ENCODE assay signal across 1 cellular context in genomic region chr9:122122903-122123632, GRCh38.
TF ChIP-seq lines count a peak whose summit lies in the region.

No MANE protein-coding gene starts in this region.

TF ChIP-seq in K562, 482 proteins besides CTCF, POLR2A, EP300 and RAD21 (continued from another document and continues in another):
- TF ChIP-seq RCOR1 (IDR thresholded peaks at IDR 0.05; ENCODE audit: borderline replicate concordance in 1 of 2, low read depth in 2 of 2, low read length in 2 of 2) (peak in 1 of 2 experiments; percentile 24; a peak in 1 of 4 replicates), ETV5 (CRISPR knock-in tag; IDR thresholded peaks at IDR 0.05; ENCODE audit: low read depth) (no peak), E4F1 (CRISPR knock-in tag; IDR thresholded peaks at IDR 0.05; ENCODE audit: borderline replicate concordance) (no peak), SMARCA4 (IDR thresholded peaks at IDR 0.05) (no peak), CBFA2T2 (conservative IDR thresholded peaks at IDR 0.05) (no peak), ZZZ3 (IDR thresholded peaks at IDR 0.05) (no peak), JUNB (CRISPR knock-in tag; conservative IDR thresholded peaks at IDR 0.05) (no peak), TCF3 (CRISPR knock-in tag; IDR thresholded peaks at IDR 0.05) (no peak), REST (CRISPR knock-in tag; IDR thresholded peaks at IDR 0.05; ENCODE audit: low read depth) (no peak), ARNT (IDR thresholded peaks at IDR 0.05) (no peak), MBD1 (CRISPR knock-in tag; IDR thresholded peaks at IDR 0.05) (no peak), ELK1 (CRISPR knock-in tag; IDR thresholded peaks at IDR 0.05) (no peak), MEIS2 (IDR thresholded peaks at IDR 0.05; ENCODE audit: partially characterized antibody) (no peak), CHD1 (IDR thresholded peaks at IDR 0.05; ENCODE audit: low read length) (no peak), CXXC5 (CRISPR knock-in tag; IDR thresholded peaks at IDR 0.05) (peak; percentile 45; the same call in 1 of the 2 replicates), HCFC1 (IDR thresholded peaks at IDR 0.05; ENCODE audit: low read depth, low read length) (peak; percentile 38; the same call in 1 of the 2 replicates), SMARCB1 (IDR thresholded peaks at IDR 0.05; ENCODE audit: insufficient read length, low read depth) (no peak), NFIC (IDR thresholded peaks at IDR 0.05) (no peak), ZNF79 (CRISPR knock-in tag; IDR thresholded peaks at IDR 0.05; ENCODE audit: low read depth) (no peak), ZNF217 (CRISPR knock-in tag; IDR thresholded peaks at IDR 0.05) (no peak), KLF16 (IDR thresholded peaks at IDR 0.05) (peak; percentile 70), ARID3A (IDR thresholded peaks at IDR 0.05; ENCODE audit: borderline replicate concordance, low read depth, low read length) (no peak), LEF1 (IDR thresholded peaks at IDR 0.05) (no peak), SAFB (IDR thresholded peaks at IDR 0.05; ENCODE audit: borderline replicate concordance, low read depth, low read length) (0 out of 2 replicates have a peak, but pooled peaks have one; percentile 39), STAG1 (CRISPR knock-in tag; IDR thresholded peaks at IDR 0.05; ENCODE audit: borderline replicate concordance) (no peak), PTRF (tag; IDR thresholded peaks at IDR 0.05) (no peak), PATZ1 (CRISPR knock-in tag; IDR thresholded peaks at IDR 0.05; ENCODE audit: borderline replicate concordance) (no peak), ESRRA (IDR thresholded peaks at IDR 0.05; ENCODE audit: borderline replicate concordance, low read depth) (peak; percentile 34; the same call in 1 of the 2 replicates), CSDE1 (IDR thresholded peaks at IDR 0.05) (no peak), PRDM10 (IDR thresholded peaks at IDR 0.05; ENCODE audit: partially characterized antibody) (no peak), CGGBP1 (CRISPR knock-in tag; IDR thresholded peaks at IDR 0.05) (no peak), ZKSCAN8 (CRISPR knock-in tag; IDR thresholded peaks at IDR 0.05) (no peak), TARDBP (IDR thresholded peaks at IDR 0.05) (no peak), EGR1 (conservative IDR thresholded peaks at IDR 0.05) (0 out of 2 replicates have a peak, but pooled peaks have one; percentile 30), SIRT6 (IDR thresholded peaks at IDR 0.05; ENCODE audit: low read depth, low read length) (no peak), ZNF174 (CRISPR knock-in tag; IDR thresholded peaks at IDR 0.05) (no peak), ZKSCAN3 (CRISPR knock-in tag; IDR thresholded peaks at IDR 0.05) (no peak), SIN3A (IDR thresholded peaks at IDR 0.05; ENCODE audit: borderline replicate concordance in 2 of 2, control insufficient read depth in 1 of 2, low read depth in 2 of 2, low read length in 2 of 2) (no peak), MTF1 (CRISPR knock-in tag; IDR thresholded peaks at IDR 0.05; ENCODE audit: borderline replicate concordance) (no peak), HDGF (IDR thresholded peaks at IDR 0.05) (no peak), TBL1XR1 (IDR thresholded peaks at IDR 0.05; ENCODE audit: low read length in 2 of 2) (no peak), ZBTB43 (CRISPR knock-in tag; IDR thresholded peaks at IDR 0.05) (no peak), ZNF24 (IDR thresholded peaks at IDR 0.05) (no peak), TEAD4 (IDR thresholded peaks at IDR 0.05; ENCODE audit: low read length) (peak; percentile 29; the same call in 1 of the 2 replicates), TEAD4 (CRISPR knock-in tag; IDR thresholded peaks at IDR 0.05; ENCODE audit: borderline replicate concordance) (no peak), ATF1 (CRISPR knock-in tag; IDR thresholded peaks at IDR 0.05) (no peak), ATF1 (tag; IDR thresholded peaks at IDR 0.05) (0 out of 2 replicates have a peak, but pooled peaks have one; percentile 27), PHF21A (IDR thresholded peaks at IDR 0.05; ENCODE audit: borderline replicate concordance, low read depth) (no peak), FOS (IDR thresholded peaks at IDR 0.05; ENCODE audit: extremely low read depth, insufficient read length) (no peak), ZNF324 (CRISPR knock-in tag; IDR thresholded peaks at IDR 0.05) (no peak), PHF8 (IDR thresholded peaks at IDR 0.05; ENCODE audit: borderline replicate concordance, low read length) (no peak)
